ENCODE assay signal across 1 cellular context in genomic region chr10:62166331-62167154, GRCh38.
TF ChIP-seq lines count a peak whose summit lies in the region.

No MANE protein-coding gene starts in this region.

TF ChIP-seq in GM23338, 12 proteins besides CTCF, POLR2A, EP300 and RAD21 (continued from another document):
- TF ChIP-seq ZNF462 (CRISPR knock-in tag; IDR thresholded peaks at IDR 0.05) (no peak), STAT1 (IDR thresholded peaks at IDR 0.05; ENCODE audit: unreplicated experiment) (no peak), POLR2AphosphoS5 (IDR thresholded peaks at IDR 0.05; ENCODE audit: low read depth) (no peak), ETS1 (IDR thresholded peaks at IDR 0.05) (no peak), ZNF331 (CRISPR knock-in tag; IDR thresholded peaks at IDR 0.05; ENCODE audit: low read depth) (no peak), ZNF114 (CRISPR knock-in tag; IDR thresholded peaks at IDR 0.05) (no peak), NANOG (IDR thresholded peaks at IDR 0.05; ENCODE audit: borderline replicate concordance) (no peak), JUNB (IDR thresholded peaks at IDR 0.05; ENCODE audit: unreplicated experiment) (no peak), CREB1 (CRISPR knock-in tag; IDR thresholded peaks at IDR 0.05; ENCODE audit: low read depth) (no peak), EZH2 (IDR thresholded peaks at IDR 0.05; ENCODE audit: low read depth, unreplicated experiment) (no peak)
